In genomic region chr2:231464576-231465540, GRCh38 we compare ENCODE assay signal across 1 cellular context.
TF ChIP-seq lines count a peak whose summit lies in the region.

No MANE protein-coding gene starts in this region.

TF ChIP-seq in GM12878, 131 proteins besides CTCF, POLR2A, EP300 and RAD21 (continued from another document and continues in another):
- TF ChIP-seq BCLAF1 (IDR thresholded peaks at IDR 0.05), result no peak
- TF ChIP-seq POU2F2 (IDR thresholded peaks at IDR 0.05; ENCODE audit: borderline replicate concordance, low read depth, low read length), result no peak
- no peak for TF ChIP-seq ETV6 (conservative IDR thresholded peaks at IDR 0.05 in 1 of 2, IDR thresholded peaks at IDR 0.05 in 1 of 2; ENCODE audit: borderline replicate concordance in 1 of 2, low read depth in 1 of 2)
- TF ChIP-seq ZBED1 (IDR thresholded peaks at IDR 0.05; ENCODE audit: borderline replicate concordance), result peak; percentile 19; the same call in 1 of the 2 replicates
- TF ChIP-seq USF2 (IDR thresholded peaks at IDR 0.05; ENCODE audit: borderline replicate concordance, low read depth, low read length), result no peak
- TF ChIP-seq SIX5 (IDR thresholded peaks at IDR 0.05; ENCODE audit: low read depth, low read length, severe bottlenecking), result no peak
- TF ChIP-seq PAX8 (IDR thresholded peaks at IDR 0.05), result no peak
- no peak for TF ChIP-seq IRF4 (IDR thresholded peaks at IDR 0.05; ENCODE audit: low read depth, low read length)
- no peak for TF ChIP-seq JUND (IDR thresholded peaks at IDR 0.05; ENCODE audit: low read depth, low read length)
- no peak for TF ChIP-seq TCF7 (IDR thresholded peaks at IDR 0.05; ENCODE audit: borderline replicate concordance)
- TF ChIP-seq BCL11A (IDR thresholded peaks at IDR 0.05; ENCODE audit: low read depth, low read length), result no peak
- peak; percentile 48; the same call in 1 of the 2 replicates for TF ChIP-seq E2F4 (IDR thresholded peaks at IDR 0.05; ENCODE audit: low read depth, low read length)
- TF ChIP-seq GATAD2B (conservative IDR thresholded peaks at IDR 0.05; ENCODE audit: low read depth), result no peak; the same call in 1 of the 2 replicates
- no peak for TF ChIP-seq IRF3 (IDR thresholded peaks at IDR 0.05)
- TF ChIP-seq CBX5 (IDR thresholded peaks at IDR 0.05; ENCODE audit: low read depth), result no peak
- TF ChIP-seq CREM (IDR thresholded peaks at IDR 0.05; ENCODE audit: low read depth), result no peak; the same call in 1 of the 2 replicates
- TF ChIP-seq HDAC2 (IDR thresholded peaks at IDR 0.05), result no peak
- peak; percentile 58; the same call in 1 of the 2 replicates for TF ChIP-seq STAT1 (conservative IDR thresholded peaks at IDR 0.05)
- TF ChIP-seq NFYA (IDR thresholded peaks at IDR 0.05; ENCODE audit: borderline replicate concordance, low read depth, low read length), result no peak
- TF ChIP-seq RUNX3 (IDR thresholded peaks at IDR 0.05; ENCODE audit: low read length), result peak; percentile 53
- no peak for TF ChIP-seq ZNF592 (IDR thresholded peaks at IDR 0.05)
- no peak for TF ChIP-seq SRF (IDR thresholded peaks at IDR 0.05; ENCODE audit: low read depth in 2 of 2, low read length in 2 of 2)
- peak; percentile 73; the same call in 1 of the 2 replicates for TF ChIP-seq MXI1 (IDR thresholded peaks at IDR 0.05; ENCODE audit: low read depth, low read length)
- TF ChIP-seq ZNF207 (IDR thresholded peaks at IDR 0.05; ENCODE audit: borderline replicate concordance), result peak; percentile 52; the same call in 1 of the 2 replicates
- peak; percentile 70 for TF ChIP-seq NKRF (conservative IDR thresholded peaks at IDR 0.05)
- peak; percentile 63 for TF ChIP-seq RELA (IDR thresholded peaks at IDR 0.05; ENCODE audit: borderline replicate concordance, partially characterized antibody)
- 0 out of 2 replicates have a peak, but pooled peaks have one; percentile 20 for TF ChIP-seq TAF1 (IDR thresholded peaks at IDR 0.05; ENCODE audit: borderline replicate concordance, low read depth, low read length)
- TF ChIP-seq SMARCA5 (IDR thresholded peaks at IDR 0.05), result no peak
- TF ChIP-seq SPI1 (IDR thresholded peaks at IDR 0.05; ENCODE audit: borderline replicate concordance, insufficient read depth, low read depth, low read length), result no peak
- no peak for TF ChIP-seq GABPA (IDR thresholded peaks at IDR 0.05; ENCODE audit: low read depth)
- TF ChIP-seq REST (IDR thresholded peaks at IDR 0.05; ENCODE audit: low read depth, low read length), result no peak
- TF ChIP-seq TARDBP (IDR thresholded peaks at IDR 0.05; ENCODE audit: borderline replicate concordance), result 0 out of 2 replicates have a peak, but pooled peaks have one; percentile 3
- no peak for TF ChIP-seq CHD2 (IDR thresholded peaks at IDR 0.05; ENCODE audit: borderline replicate concordance, low read depth, low read length)
- no peak for TF ChIP-seq SIN3A (IDR thresholded peaks at IDR 0.05; ENCODE audit: low read depth, low read length)
- no peak for TF ChIP-seq FOXK2 (IDR thresholded peaks at IDR 0.05)
- 0 out of 2 replicates have a peak, but pooled peaks have one; percentile 46 for TF ChIP-seq ELK1 (IDR thresholded peaks at IDR 0.05; ENCODE audit: low read depth, low read length)
- TF ChIP-seq PKNOX1 (IDR thresholded peaks at IDR 0.05), result peak; percentile 83
- TF ChIP-seq EZH2 (IDR thresholded peaks at IDR 0.05; ENCODE audit: borderline replicate concordance, control insufficient read depth, low read depth, low read length), result no peak
- no peak for TF ChIP-seq FOS (IDR thresholded peaks at IDR 0.05; ENCODE audit: borderline replicate concordance, extremely low read depth, insufficient read length)
- TF ChIP-seq PBX3 (IDR thresholded peaks at IDR 0.05; ENCODE audit: insufficient replicate concordance, low read depth, low read length), result peak; percentile 56
- no peak for TF ChIP-seq RAD51 (IDR thresholded peaks at IDR 0.05)
